Comparison of ENCODE assay signal across 26 cellular contexts in the genomic region with DNA sequence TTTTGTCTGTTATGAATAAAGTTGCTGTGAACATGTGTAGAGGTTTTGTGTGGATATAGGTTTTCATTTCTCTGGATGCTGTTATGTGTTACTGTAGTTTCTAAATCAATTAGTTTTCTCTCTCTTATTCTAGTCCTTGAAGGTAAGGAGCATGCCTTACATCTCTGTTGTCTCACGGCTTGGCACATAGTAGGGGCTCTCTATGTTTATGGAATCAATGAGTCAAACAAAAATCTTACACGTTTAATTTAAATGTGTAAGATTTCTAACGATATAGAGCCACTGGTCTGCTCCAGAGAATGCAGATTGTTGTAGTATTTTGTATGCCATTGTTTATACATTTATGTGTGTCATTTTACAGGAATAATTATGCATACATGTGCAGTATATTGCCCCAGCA.
"Had no signal": no experiment of that assay in that cellular context is flagged by ENCODE, and none has a peak within 500 bp of the region (broad histone marks: within the 10 kb centered on the region; RNA-seq: fewer than 3 reads in every experiment).

No MANE protein-coding gene starts in this region.

- H3K4me3 ChIP-seq: colonic mucosa, coronary artery, dorsolateral prefrontal cortex, esophagus muscularis mucosa, esophagus squamous epithelium, gastrocnemius medialis, gastroesophageal sphincter, heart left ventricle, heart right ventricle had no signal

- H3K4me3 Mint-ChIP-seq: dendritic cell treated with granulocyte-macrophage colony-stimulating factor and Interleukin-4, amounts not matched to agents 40 ng/mL and 50 ng/mL, for 4 days; effector memory CD8-positive, alpha-beta T cell; endodermal cell had no signal

- H3K4me1 Mint-ChIP-seq: endodermal cell had no signal

- H3K27me3 ChIP-seq: colonic mucosa, dorsolateral prefrontal cortex, esophagus muscularis mucosa, esophagus squamous epithelium, foreskin keratinocyte, gastrocnemius medialis, gastroesophageal sphincter, heart left ventricle, heart right ventricle had no signal

- H3K27me3 Mint-ChIP-seq: dendritic cell treated with granulocyte-macrophage colony-stimulating factor and Interleukin-4, amounts not matched to agents 40 ng/mL and 50 ng/mL, for 4 days; effector memory CD8-positive, alpha-beta T cell had no signal

- H3K27ac ChIP-seq: colonic mucosa, coronary artery, dorsolateral prefrontal cortex, epithelial cell of prostate, esophagus muscularis mucosa, foreskin keratinocyte, gastrocnemius medialis, heart left ventricle, heart right ventricle had no signal

- H3K27ac Mint-ChIP-seq: dendritic cell treated with granulocyte-macrophage colony-stimulating factor and Interleukin-4, amounts not matched to agents 40 ng/mL and 50 ng/mL, for 4 days; endodermal cell had no signal

- H3K36me3 ChIP-seq: colonic mucosa, gastrocnemius medialis had no signal

- DNase-seq: colonic mucosa; cortex of kidney; dermis blood vessel endothelial cell; dorsolateral prefrontal cortex; effector CD4-positive, alpha-beta T cell; effector CD8-positive, alpha-beta T cell; effector memory CD4-positive, alpha-beta T cell; effector memory CD8-positive, alpha-beta T cell; endodermal cell; esophagus squamous epithelium; foreskin fibroblast; foreskin keratinocyte; foreskin melanocyte; gastrocnemius medialis; glutamatergic neuron; head of caudate nucleus; heart left ventricle; heart right ventricle had no signal

- H3K4me1 ChIP-seq: colonic mucosa, esophagus muscularis mucosa, foreskin keratinocyte, gastrocnemius medialis, gastroesophageal sphincter, heart left ventricle, heart right ventricle had no signal

- H3K9me3 Mint-ChIP-seq: dendritic cell treated with granulocyte-macrophage colony-stimulating factor and Interleukin-4, amounts not matched to agents 40 ng/mL and 50 ng/mL, for 4 days; effector memory CD8-positive, alpha-beta T cell; endodermal cell had no signal

- H3K9me3 ChIP-seq: colonic mucosa, esophagus muscularis mucosa, esophagus squamous epithelium, gastrocnemius medialis, gastroesophageal sphincter, heart left ventricle, heart right ventricle had no signal

- ATAC-seq: effector memory CD8-positive, alpha-beta T cell; foreskin keratinocyte; gastrocnemius medialis; gastroesophageal sphincter; heart left ventricle; heart right ventricle had no signal

- FAIRE-seq: colon, endometrium, frontal cortex had no signal
